Comparison of ENCODE assay signal across 1 cellular context in genomic region chr14:99727096-99727870, GRCh38.
TF ChIP-seq lines count a peak whose summit lies in the region.

No MANE protein-coding gene starts in this region.

TF ChIP-seq in HepG2, 621 proteins besides CTCF, POLR2A, EP300 and RAD21 (continued from another document):
- TF ChIP-seq, protein P1, sequence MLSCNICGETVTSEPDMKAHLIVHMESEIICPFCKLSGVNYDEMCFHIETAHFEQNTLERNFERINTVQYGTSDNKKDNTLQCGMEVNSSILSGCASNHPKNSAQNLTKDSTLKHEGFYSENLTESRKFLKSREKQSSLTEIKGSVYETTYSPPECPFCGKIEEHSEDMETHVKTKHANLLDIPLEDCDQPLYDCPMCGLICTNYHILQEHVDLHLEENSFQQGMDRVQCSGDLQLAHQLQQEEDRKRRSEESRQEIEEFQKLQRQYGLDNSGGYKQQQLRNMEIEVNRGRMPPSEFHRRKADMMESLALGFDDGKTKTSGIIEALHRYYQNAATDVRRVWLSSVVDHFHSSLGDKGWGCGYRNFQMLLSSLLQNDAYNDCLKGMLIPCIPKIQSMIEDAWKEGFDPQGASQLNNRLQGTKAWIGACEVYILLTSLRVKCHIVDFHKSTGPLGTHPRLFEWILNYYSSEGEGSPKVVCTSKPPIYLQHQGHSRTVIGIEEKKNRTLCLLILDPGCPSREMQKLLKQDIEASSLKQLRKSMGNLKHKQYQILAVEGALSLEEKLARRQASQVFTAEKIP (CRISPR knock-in tag; IDR thresholded peaks at IDR 0.05; ENCODE audit: borderline replicate concordance): no peak
- TF ChIP-seq, protein P2, sequence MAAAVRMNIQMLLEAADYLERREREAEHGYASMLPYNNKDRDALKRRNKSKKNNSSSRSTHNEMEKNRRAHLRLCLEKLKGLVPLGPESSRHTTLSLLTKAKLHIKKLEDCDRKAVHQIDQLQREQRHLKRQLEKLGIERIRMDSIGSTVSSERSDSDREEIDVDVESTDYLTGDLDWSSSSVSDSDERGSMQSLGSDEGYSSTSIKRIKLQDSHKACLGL (CRISPR knock-in tag; IDR thresholded peaks at IDR 0.05): no peak
- TF ChIP-seq REPIN1 (CRISPR knock-in tag; IDR thresholded peaks at IDR 0.05; ENCODE audit: borderline replicate concordance, low read depth) (no peak), FOXC1 (CRISPR knock-in tag; IDR thresholded peaks at IDR 0.05; ENCODE audit: borderline replicate concordance) (no peak), BATF2 (CRISPR knock-in tag; IDR thresholded peaks at IDR 0.05) (no peak), EED (CRISPR knock-in tag; IDR thresholded peaks at IDR 0.05) (no peak), PHF20 (CRISPR knock-in tag; IDR thresholded peaks at IDR 0.05) (no peak), ASH2L (IDR thresholded peaks at IDR 0.05; ENCODE audit: insufficient read length, low read depth, low read length) (no peak)
- TF ChIP-seq, protein P3, sequence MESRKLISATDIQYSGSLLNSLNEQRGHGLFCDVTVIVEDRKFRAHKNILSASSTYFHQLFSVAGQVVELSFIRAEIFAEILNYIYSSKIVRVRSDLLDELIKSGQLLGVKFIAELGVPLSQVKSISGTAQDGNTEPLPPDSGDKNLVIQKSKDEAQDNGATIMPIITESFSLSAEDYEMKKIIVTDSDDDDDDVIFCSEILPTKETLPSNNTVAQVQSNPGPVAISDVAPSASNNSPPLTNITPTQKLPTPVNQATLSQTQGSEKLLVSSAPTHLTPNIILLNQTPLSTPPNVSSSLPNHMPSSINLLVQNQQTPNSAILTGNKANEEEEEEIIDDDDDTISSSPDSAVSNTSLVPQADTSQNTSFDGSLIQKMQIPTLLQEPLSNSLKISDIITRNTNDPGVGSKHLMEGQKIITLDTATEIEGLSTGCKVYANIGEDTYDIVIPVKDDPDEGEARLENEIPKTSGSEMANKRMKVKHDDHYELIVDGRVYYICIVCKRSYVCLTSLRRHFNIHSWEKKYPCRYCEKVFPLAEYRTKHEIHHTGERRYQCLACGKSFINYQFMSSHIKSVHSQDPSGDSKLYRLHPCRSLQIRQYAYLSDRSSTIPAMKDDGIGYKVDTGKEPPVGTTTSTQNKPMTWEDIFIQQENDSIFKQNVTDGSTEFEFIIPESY (CRISPR knock-in tag; IDR thresholded peaks at IDR 0.05): no peak
